ENCODE assay signal across 35 cellular contexts in genomic region chr5:3175416-3175815, GRCh38.
"Had no signal": no experiment of that assay in that cellular context is flagged by ENCODE, and none has a peak within 500 bp of the region (broad histone marks: within the 10 kb centered on the region; RNA-seq: fewer than 3 reads in every experiment).

No MANE protein-coding gene starts in this region.

- DNase-seq: Karpas-422, Kasumi-1, MG63, MM.1S, MV-4-11, NCI-H1048, NCI-H1092, NCI-H1092 treated with DMSO at 0.1 percent for 48 hours, NCI-H1105, NCI-H1105 treated with DMSO at 0.1 percent for 48 hours, NCI-H1417, NCI-H1417 treated with DMSO at 0.1 percent for 48 hours, NCI-H1436, NCI-H1436 treated with DMSO at 0.1 percent for 48 hours, NCI-H146, NCI-H1694, NCI-H1694 treated with DMSO at 0.1 percent for 48 hours, NCI-H187, NCI-H187 treated with DMSO at 0.1 percent for 48 hours, NCI-H1930, NCI-H2029, NCI-H2029 treated with DMSO at 0.1 percent for 48 hours, NCI-H2081, NCI-H2081 treated with DMSO at 0.1 percent for 48 hours, NCI-H2107, NCI-H2171, NCI-H2171 treated with DMSO at 0.1 percent for 48 hours, NCI-H2227 treated with DMSO at 0.1 percent for 48 hours, NCI-H226, NCI-H345, NCI-H446, NCI-H446 treated with DMSO at 0.1 percent for 48 hours, NCI-H510A, NCI-H510A treated with DMSO at 0.1 percent for 48 hours, NCI-H524 had no signal

- H3K9me3 ChIP-seq: MG63 had no signal
